Comparison of ENCODE assay signal across 13 cellular contexts in the genomic region with DNA sequence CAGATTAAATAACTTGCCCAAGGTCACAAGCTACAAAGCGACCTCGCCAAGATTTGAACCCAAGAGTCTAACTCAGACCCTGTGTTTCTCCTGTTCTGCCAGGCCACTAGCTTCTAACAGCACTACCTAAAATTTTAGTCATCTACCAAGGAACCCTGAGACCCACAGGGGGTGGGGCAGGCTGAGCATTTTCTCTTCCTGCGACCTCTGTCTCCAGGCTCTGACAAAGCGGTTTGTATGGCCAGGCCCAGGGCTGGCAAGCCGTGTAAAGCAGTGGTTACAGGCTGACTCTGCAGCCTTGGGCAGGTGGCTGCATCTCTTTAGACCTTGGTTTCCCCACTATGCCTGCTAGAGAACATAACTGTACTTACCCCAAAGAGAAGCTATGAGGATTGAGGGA.
"Had no signal": no experiment of that assay in that cellular context is flagged by ENCODE, and none has a peak within 500 bp of the region (broad histone marks: within the 10 kb centered on the region; RNA-seq: fewer than 3 reads in every experiment).

No MANE protein-coding gene starts in this region.

- H3K27me3 Mint-ChIP-seq: activated CD4-positive, alpha-beta T cell treated with anti-CD3 and anti-CD28 coated beads, Interleukin-2, amount 10 ng/mL, durations not matched to agents 7 days and 5 days; naive thymus-derived CD4-positive, alpha-beta T cell had no signal

- H3K27me3 ChIP-seq: brain microvascular endothelial cell had no signal

- H3K9me3 Mint-ChIP-seq: activated CD4-positive, alpha-beta T cell treated with anti-CD3 and anti-CD28 coated beads, Interleukin-2, amount 10 ng/mL, durations not matched to agents 7 days and 5 days; naive thymus-derived CD4-positive, alpha-beta T cell; stimulated activated naive B cell treated with anti-CD40 and anti-IgM and Interleukin-4, amounts not matched to agents 10 μg/mL and 1 μg/mL and 100 μg/mL, for 72 hours had no signal

- H3K36me3 ChIP-seq: brain microvascular endothelial cell had no signal

- ATAC-seq: naive thymus-derived CD4-positive, alpha-beta T cell; stimulated activated naive B cell treated with anti-CD40 and anti-IgM and Interleukin-4, amounts not matched to agents 10 μg/mL and 1 μg/mL and 100 μg/mL, for 72 hours had no signal

- H3K27ac Mint-ChIP-seq: activated CD4-positive, alpha-beta T cell treated with anti-CD3 and anti-CD28 coated beads, Interleukin-2, amount 10 ng/mL, durations not matched to agents 7 days and 5 days; stimulated activated naive B cell treated with anti-CD40 and anti-IgM and Interleukin-4, amounts not matched to agents 10 μg/mL and 1 μg/mL and 100 μg/mL, for 72 hours had no signal

- H3K4me3 Mint-ChIP-seq: activated CD4-positive, alpha-beta T cell treated with anti-CD3 and anti-CD28 coated beads, Interleukin-2, amount 10 ng/mL, durations not matched to agents 7 days and 5 days; stimulated activated naive B cell treated with anti-CD40 and anti-IgM and Interleukin-4, amounts not matched to agents 10 μg/mL and 1 μg/mL and 100 μg/mL, for 72 hours had no signal

- DNase-seq: activated CD4-positive, alpha-beta T cell treated with anti-CD3 and anti-CD28 coated beads, Interleukin-2, amount 10 ng/mL, durations not matched to agents 7 days and 5 days; activated CD4-positive, CD25-positive, alpha-beta regulatory T cell; activated gamma-delta T cell; anterior cingulate cortex; brain microvascular endothelial cell; effector memory CD4-positive, alpha-beta T cell; foreskin melanocyte; left colon; naive thymus-derived CD4-positive, alpha-beta T cell; stimulated activated CD4-positive, alpha-beta T cell treated with anti-CD3 and anti-CD28 coated beads, Interleukin-2, amount 100 ng/mL, for 48 hours; stimulated activated naive B cell treated with anti-CD40 and anti-IgM and Interleukin-4, amounts not matched to agents 10 μg/mL and 1 μg/mL and 100 μg/mL, for 72 hours; substantia nigra; trophoblast cell had no signal

- H3K27ac ChIP-seq: brain microvascular endothelial cell had no signal
